In genomic region chr22:24023204-24023789, GRCh38 we compare ENCODE assay signal across 37 cellular contexts. TPM values are rescaled to one million over a fixed set of nuclear protein-coding genes. Genes with fewer than 3 reads are reported as not detected.
DNase-seq lines count a peak whose midpoint lies in the region; ATAC-seq lines count a peak whose summit lies in the region.
"Had no signal": no experiment of that assay in that cellular context is flagged by ENCODE, and none has a peak within 500 bp of the region (broad histone marks: within the 10 kb centered on the region; RNA-seq: fewer than 3 reads in every experiment).

No MANE protein-coding gene starts in this region.

- H3K9me3 Mint-ChIP-seq in activated CD4-positive, alpha-beta T cell treated with anti-CD3 and anti-CD28 coated beads, Interleukin-2, amount 10 ng/mL, durations not matched to agents 24 days and 14 days: peaks cover 3% of the 10 kb centered on the region
- H3K9me3 Mint-ChIP-seq in stimulated activated naive CD8-positive, alpha-beta T cell treated with anti-CD3 and anti-CD28 coated beads, Interleukin-15, amount 100 ng/mL, for 72 hours: no peaks in the 10 kb centered on the region
- H3K9me3 Mint-ChIP-seq: stimulated activated memory B cell treated with anti-CD40 and anti-IgM and Interleukin-4, amounts not matched to agents 10 μg/mL and 1 μg/mL and 100 μg/mL, for 72 hours had no signal

- H3K36me3 Mint-ChIP-seq in activated CD4-positive, alpha-beta T cell treated with anti-CD3 and anti-CD28 coated beads, Interleukin-2, amount 10 ng/mL, durations not matched to agents 24 days and 14 days (ENCODE audit: low read depth): peaks cover 45% of the 10 kb centered on the region

- peak overlapping the region; percentile 73 for H3K27ac Mint-ChIP-seq in activated CD4-positive, alpha-beta T cell treated with anti-CD3 and anti-CD28 coated beads, Interleukin-2, amount 10 ng/mL, durations not matched to agents 24 days and 14 days
- H3K27ac Mint-ChIP-seq in stimulated activated naive CD8-positive, alpha-beta T cell treated with anti-CD3 and anti-CD28 coated beads, Interleukin-15, amount 100 ng/mL, for 72 hours: peak overlapping the region in 1 of 2 donors; percentile 78
- H3K27ac Mint-ChIP-seq: activated CD4-positive, alpha-beta T cell treated with anti-CD3 and anti-CD28 coated beads, Interleukin-2, amount 10 ng/mL, durations not matched to agents 7 days and 5 days; activated naive CD4-positive, alpha-beta T cell treated with anti-CD3 and anti-CD28 coated beads, Interleukin-2, amount 10 ng/mL, durations not matched to agents 7 days and 5 days; CD14-positive monocyte; stimulated activated memory B cell treated with anti-CD40 and anti-IgM and Interleukin-4, amounts not matched to agents 10 μg/mL and 1 μg/mL and 100 μg/mL, for 72 hours had no signal

- ATAC-seq in stimulated activated naive CD8-positive, alpha-beta T cell treated with anti-CD3 and anti-CD28 coated beads, Interleukin-15, Interleukin-2, amounts not matched to agents 100 U/mL and 50 U/mL, for 24 hours: peak; percentile 28
- ATAC-seq in stimulated activated naive CD8-positive, alpha-beta T cell treated with anti-CD3 and anti-CD28 coated beads, Interleukin-15, amount 100 ng/mL, for 72 hours: no peak
- no peak for ATAC-seq in HG02642 (IDR thresholded peaks at IDR 0.05; ENCODE audit: poor library complexity, unreplicated experiment)
- ATAC-seq: K562; left lobe of liver; pancreas; stimulated activated memory B cell treated with anti-CD40 and anti-IgM and Interleukin-4, amounts not matched to agents 10 μg/mL and 1 μg/mL and 100 μg/mL, for 72 hours had no signal

- no peak for DNase-seq in activated CD4-positive, alpha-beta T cell treated with anti-CD3 and anti-CD28 coated beads, Interleukin-2, amount 10 ng/mL, durations not matched to agents 24 days and 14 days
- DNase-seq in activated CD4-positive, alpha-beta T cell treated with anti-CD3 and anti-CD28 coated beads, Interleukin-2, amount 50 U/mL, for 4 hours: no peak
- DNase-seq in stimulated activated naive CD8-positive, alpha-beta T cell treated with anti-CD3 and anti-CD28 coated beads, Interleukin-15, Interleukin-2, amounts not matched to agents 100 U/mL and 50 U/mL, for 24 hours: no peak
- DNase-seq in stimulated activated naive CD8-positive, alpha-beta T cell treated with anti-CD3 and anti-CD28 coated beads, Interleukin-15, amount 100 ng/mL, for 72 hours: no peak
- DNase-seq in dermis microvascular lymphatic vessel endothelial cell (ENCODE audit: low read depth in 2 of 2) (peak; percentile 71 to 83), Kasumi-1 (lab: John Stamatoyannopoulos, UW) (no peak), AG08395 (ENCODE audit: low spot score) (no peak)
- DNase-seq: activated CD4-positive, alpha-beta T cell treated with anti-CD3 and anti-CD28 coated beads, Interleukin-2, amount 10 ng/mL, durations not matched to agents 7 days and 5 days; activated CD8-positive, alpha-beta memory T cell treated with anti-CD3 and anti-CD28 coated beads, Interleukin-2, amount 50 U/mL, for 4 hours; activated naive CD4-positive, alpha-beta T cell treated with anti-CD3 and anti-CD28 coated beads, Interleukin-2, amount 10 ng/mL, durations not matched to agents 7 days and 5 days; effector memory CD4-positive, alpha-beta T cell; GM23248; mesenchymal stem cell; MG63; NCI-H1105; NCI-H187 treated with DMSO at 0.1 percent for 48 hours; NCI-H2171; NCI-H510A treated with DMSO at 0.1 percent for 48 hours; pancreas; RPMI8226; SJCRH30; T-helper 9 cell had no signal

- no peaks in the 10 kb centered on the region for H3K27me3 Mint-ChIP-seq in activated CD4-positive, alpha-beta T cell treated with anti-CD3 and anti-CD28 coated beads, Interleukin-2, amount 10 ng/mL, durations not matched to agents 24 days and 14 days
- H3K27me3 Mint-ChIP-seq in stimulated activated naive CD8-positive, alpha-beta T cell treated with anti-CD3 and anti-CD28 coated beads, Interleukin-15, amount 100 ng/mL, for 72 hours: no peaks in the 10 kb centered on the region
- H3K27me3 Mint-ChIP-seq: activated CD4-positive, alpha-beta T cell treated with anti-CD3 and anti-CD28 coated beads, Interleukin-2, amount 10 ng/mL, durations not matched to agents 7 days and 5 days; activated naive CD4-positive, alpha-beta T cell treated with anti-CD3 and anti-CD28 coated beads, Interleukin-2, amount 10 ng/mL, durations not matched to agents 7 days and 5 days; stimulated activated memory B cell treated with anti-CD40 and anti-IgM and Interleukin-4, amounts not matched to agents 10 μg/mL and 1 μg/mL and 100 μg/mL, for 72 hours had no signal

- peaks cover 31% of the 10 kb centered on the region for H3K4me1 Mint-ChIP-seq in activated CD4-positive, alpha-beta T cell treated with anti-CD3 and anti-CD28 coated beads, Interleukin-2, amount 10 ng/mL, durations not matched to agents 24 days and 14 days
- peaks cover 72% of the 10 kb centered on the region for H3K4me1 Mint-ChIP-seq in stimulated activated naive CD8-positive, alpha-beta T cell treated with anti-CD3 and anti-CD28 coated beads, Interleukin-15, amount 100 ng/mL, for 72 hours
- H3K4me1 Mint-ChIP-seq: CD14-positive monocyte, neural crest cell had no signal

- intact Hi-C loops in activated CD4-positive, alpha-beta T cell treated with anti-CD3 and anti-CD28 coated beads, Interleukin-2, amount 10 ng/mL, durations not matched to agents 24 days and 14 days (cut with micrococcal nuclease): no loop called here

- H3K4me3 Mint-ChIP-seq in activated CD4-positive, alpha-beta T cell treated with anti-CD3 and anti-CD28 coated beads, Interleukin-2, amount 10 ng/mL, durations not matched to agents 24 days and 14 days: no peak overlapping the region
- H3K4me3 Mint-ChIP-seq in stimulated activated naive CD8-positive, alpha-beta T cell treated with anti-CD3 and anti-CD28 coated beads, Interleukin-15, amount 100 ng/mL, for 72 hours: no peak overlapping the region
- H3K4me3 Mint-ChIP-seq: activated CD4-positive, alpha-beta T cell treated with anti-CD3 and anti-CD28 coated beads, Interleukin-2, amount 10 ng/mL, durations not matched to agents 7 days and 5 days; activated naive CD4-positive, alpha-beta T cell treated with anti-CD3 and anti-CD28 coated beads, Interleukin-2, amount 10 ng/mL, durations not matched to agents 7 days and 5 days; CD14-positive monocyte; neural crest cell; stimulated activated memory B cell treated with anti-CD40 and anti-IgM and Interleukin-4, amounts not matched to agents 10 μg/mL and 1 μg/mL and 100 μg/mL, for 72 hours had no signal

RNA-seq across cellular contexts. Expression of gene CABIN1, which starts 12.2 kb away (rescaled TPM):
- 100 and 103 TPM in 2 replicates for total RNA-seq in activated CD4-positive, alpha-beta T cell treated with anti-CD3 and anti-CD28 coated beads, Interleukin-2, amount 10 ng/mL, durations not matched to agents 24 days and 14 days
- 18.4 and 23.9 TPM in 2 replicates for total RNA-seq in dermis microvascular lymphatic vessel endothelial cell

RNA-seq across cellular contexts. Expression of gene GSTT4, which starts 18.0 kb away (rescaled TPM):
- not detected in 2 replicates for total RNA-seq in activated CD4-positive, alpha-beta T cell treated with anti-CD3 and anti-CD28 coated beads, Interleukin-2, amount 10 ng/mL, durations not matched to agents 24 days and 14 days
- total RNA-seq in dermis microvascular lymphatic vessel endothelial cell: not detected in 2 replicates
- total RNA-seq: A172; activated CD4-positive, alpha-beta T cell treated with anti-CD3 and anti-CD28 coated beads, Interleukin-2, amount 10 ng/mL, durations not matched to agents 7 days and 5 days; ascending aorta; cardiac muscle cell; epithelial cell of proximal tubule; fibroblast of villous mesenchyme; GM23248; K562; left lobe of liver; neural crest cell; pancreas; renal cortical epithelial cell; SJCRH30; skeletal muscle tissue; suprapubic skin; ureter had no signal

RNA-seq across cellular contexts. Expression of gene GSTT2, which starts 43.4 kb away (rescaled TPM):
- 0.42 TPM in 1 of 2 replicates, not detected in the other for total RNA-seq in activated CD4-positive, alpha-beta T cell treated with anti-CD3 and anti-CD28 coated beads, Interleukin-2, amount 10 ng/mL, durations not matched to agents 24 days and 14 days
- total RNA-seq in dermis microvascular lymphatic vessel endothelial cell: 0.13 and 1.1 TPM in 2 replicates
- total RNA-seq: A172; activated CD4-positive, alpha-beta T cell treated with anti-CD3 and anti-CD28 coated beads, Interleukin-2, amount 10 ng/mL, durations not matched to agents 7 days and 5 days; ascending aorta; epithelial cell of proximal tubule; fibroblast of villous mesenchyme; K562; left lobe of liver; neural crest cell; skeletal muscle tissue had no signal

RNA-seq across cellular contexts. Expression of gene DDT, which starts 49.1 kb away (rescaled TPM):
- total RNA-seq in activated CD4-positive, alpha-beta T cell treated with anti-CD3 and anti-CD28 coated beads, Interleukin-2, amount 10 ng/mL, durations not matched to agents 24 days and 14 days: 106 and 108 TPM in 2 replicates
- 108 and 138 TPM in 2 replicates for total RNA-seq in dermis microvascular lymphatic vessel endothelial cell

RNA-seq across cellular contexts. Expression of gene DDTL, which starts 56.6 kb away (rescaled TPM):
- total RNA-seq in activated CD4-positive, alpha-beta T cell treated with anti-CD3 and anti-CD28 coated beads, Interleukin-2, amount 10 ng/mL, durations not matched to agents 24 days and 14 days: 5.0 TPM in 2 replicates
- 5.2 and 6.2 TPM in 2 replicates for total RNA-seq in dermis microvascular lymphatic vessel endothelial cell
- total RNA-seq: ascending aorta, epithelial cell of proximal tubule, GM23248, left lobe of liver, neural crest cell had no signal

Comparison
In these comparisons a context has a peak if more than half of its experiments do, and no peak if none do; other contexts are left out.
1. DNase-seq: peak in dermis microvascular lymphatic vessel endothelial cell (2 of 2); none in activated CD4-positive, alpha-beta T cell treated with anti-CD3 and anti-CD28 coated beads, Interleukin-2, amount 10 ng/mL, durations not matched to agents 24 days and 14 days (single experiment), activated CD4-positive, alpha-beta T cell treated with anti-CD3 and anti-CD28 coated beads, Interleukin-2, amount 50 U/mL, for 4 hours (0 of 2), stimulated activated naive CD8-positive, alpha-beta T cell treated with anti-CD3 and anti-CD28 coated beads, Interleukin-15, Interleukin-2, amounts not matched to agents 100 U/mL and 50 U/mL, for 24 hours (single experiment), stimulated activated naive CD8-positive, alpha-beta T cell treated with anti-CD3 and anti-CD28 coated beads, Interleukin-15, amount 100 ng/mL, for 72 hours (0 of 2), Kasumi-1 (0 of 2) and AG08395 (single experiment).